Comparison of ENCODE assay signal across 8 cellular contexts in the genomic region with DNA sequence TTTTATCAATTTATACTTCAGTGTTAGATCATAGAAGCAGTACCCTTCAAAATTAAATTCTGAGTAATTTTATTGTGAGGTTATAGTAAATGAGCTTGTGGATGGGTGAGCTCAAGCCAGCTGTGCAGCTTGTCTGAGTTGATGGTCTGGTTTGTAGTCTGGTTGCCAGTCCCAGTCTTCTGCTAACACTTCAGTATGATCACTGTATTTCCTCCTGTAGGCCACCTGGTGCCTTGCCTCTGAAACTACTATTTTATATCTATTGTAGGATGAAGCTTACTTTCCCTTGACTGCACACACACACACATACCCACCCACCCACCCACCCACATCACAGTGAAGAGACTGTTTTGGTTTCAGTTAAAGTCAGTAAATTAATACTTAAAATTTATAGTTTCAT.
DNase-seq lines count a peak whose midpoint lies in the region; ATAC-seq and TF ChIP-seq lines count a peak whose summit lies in the region.

No MANE protein-coding gene starts in this region.

- DNase-seq in Peyer's patch (peak in 2 of 3 donors; percentile 24 to 59), dermis blood vessel endothelial cell (peak; percentile 26), upper lobe of right lung (no peak), smooth muscle cell (lab: John Stamatoyannopoulos, UW; ENCODE audit: unreplicated experiment) (no peak)

- H3K27ac ChIP-seq in Peyer's patch (no peak overlapping the region), upper lobe of right lung (no peak overlapping the region), smooth muscle cell (ENCODE audit: low read depth) (no peak overlapping the region)

- peaks cover 85% of the 10 kb centered on the region for H3K79me2 ChIP-seq in smooth muscle cell (ENCODE audit: low read depth)

- H3K4me1 ChIP-seq in Peyer's patch (peaks cover 0 to 6% (median 0%) of the 10 kb centered on the region in 4 donors), upper lobe of right lung (peaks cover 6% of the 10 kb centered on the region), smooth muscle cell (ENCODE audit: low read depth) (peaks cover 18% of the 10 kb centered on the region)

- no peak overlapping the region for H3K9ac ChIP-seq in smooth muscle cell (ENCODE audit: low read depth)

- H3K36me3 ChIP-seq in Peyer's patch: no peaks in the 10 kb centered on the region
- no peaks in the 10 kb centered on the region for H3K36me3 ChIP-seq in upper lobe of right lung
- no peaks in the 10 kb centered on the region for H3K36me3 ChIP-seq in smooth muscle cell (ENCODE audit: low read depth)

- peaks cover 74% of the 10 kb centered on the region for H4K20me1 ChIP-seq in smooth muscle cell (ENCODE audit: low read depth)

- intact Hi-C loops in upper lobe of right lung (cut with DNase I): no loop called here

- no peak overlapping the region for H2AFZ ChIP-seq in smooth muscle cell (ENCODE audit: low read depth)

- peaks cover 7% of the 10 kb centered on the region for H3F3A ChIP-seq in smooth muscle cell (ENCODE audit: low read depth)

- peak; percentile 45 for ATAC-seq in HG02852 (IDR thresholded peaks at IDR 0.05; ENCODE audit: unreplicated experiment)
- ATAC-seq in upper lobe of right lung: peak; percentile 67
- ATAC-seq in HG03280 (IDR thresholded peaks at IDR 0.05; ENCODE audit: unreplicated experiment): no peak
- no peak for ATAC-seq in HG03095 (IDR thresholded peaks at IDR 0.05; ENCODE audit: unreplicated experiment)

- no peaks in the 10 kb centered on the region for H3K27me3 ChIP-seq in Peyer's patch
- H3K27me3 ChIP-seq in upper lobe of right lung: no peaks in the 10 kb centered on the region
- no peaks in the 10 kb centered on the region for H3K27me3 ChIP-seq in smooth muscle cell (ENCODE audit: low read depth)

- TF ChIP-seq POLR2A in Peyer's patch (IDR thresholded peaks at IDR 0.05): no peak

- H3K4me3 ChIP-seq in Peyer's patch: no peak overlapping the region
- H3K4me3 ChIP-seq in upper lobe of right lung: no peak overlapping the region
- no peak overlapping the region for H3K4me3 ChIP-seq in smooth muscle cell

- H3K4me2 ChIP-seq in smooth muscle cell: no peak overlapping the region

- TF ChIP-seq CTCF in GM12872 (IDR thresholded peaks at IDR 0.05; ENCODE audit: insufficient read depth, low read depth, low read length): peak; percentile 39; the same call in 2 of the 3 replicates
- TF ChIP-seq CTCF in Peyer's patch (IDR thresholded peaks at IDR 0.05): peak in 3 of 6 experiments; percentile 37 to 50 (median 44)
- TF ChIP-seq CTCF in upper lobe of right lung (IDR thresholded peaks at IDR 0.05): peak; percentile 11
- no peak for TF ChIP-seq CTCF in smooth muscle cell (IDR thresholded peaks at IDR 0.05; ENCODE audit: borderline replicate concordance, insufficient read depth, poor library complexity, severe bottlenecking)

- H3K9me3 ChIP-seq in Peyer's patch (no peaks in the 10 kb centered on the region), upper lobe of right lung (no peaks in the 10 kb centered on the region), smooth muscle cell (replicated peaks; ENCODE audit: low read depth) (no peaks in the 10 kb centered on the region)

Comparison
In these comparisons a context has a peak if more than half of its experiments do, and no peak if none do; other contexts are left out.
1. ATAC-seq: peak in HG02852 (single experiment) and upper lobe of right lung (single experiment); none in HG03280 (single experiment) and HG03095 (single experiment).
2. DNase-seq: peak in Peyer's patch (2 of 3) and dermis blood vessel endothelial cell (single experiment); none in upper lobe of right lung (single experiment) and smooth muscle cell (single experiment).